Comparison of ENCODE assay signal across 15 cellular contexts in the genomic region with DNA sequence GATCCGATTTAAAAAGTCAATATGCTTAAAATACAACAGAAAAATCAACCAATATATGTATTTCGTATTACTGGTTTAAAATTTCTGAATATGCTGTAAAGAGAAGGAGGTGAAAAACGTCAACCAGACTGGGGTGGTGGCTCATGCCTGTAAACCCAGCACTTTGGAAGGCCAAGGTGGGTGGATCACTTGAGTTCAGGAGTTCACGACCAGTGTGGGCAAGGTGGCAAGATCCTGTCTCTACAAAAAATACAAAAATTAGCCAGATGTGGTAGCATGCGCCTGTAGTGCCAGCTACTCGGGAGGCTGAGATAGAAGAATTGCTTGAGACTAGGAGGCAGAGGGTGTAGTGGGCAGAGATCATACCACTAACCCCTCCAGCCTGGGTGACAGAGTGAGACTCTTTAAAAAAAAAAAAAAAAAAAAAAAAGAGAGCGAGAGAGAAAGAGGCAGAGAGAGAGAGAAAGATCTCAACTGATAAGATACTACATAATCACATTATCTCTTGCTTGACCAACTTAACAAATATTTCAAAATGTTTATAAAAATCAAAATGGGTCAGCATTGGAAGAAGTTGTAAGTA. TPM values are rescaled to one million over a fixed set of nuclear protein-coding genes. Genes with fewer than 3 reads are reported as not detected.
DNase-seq lines count a peak whose midpoint lies in the region; ATAC-seq and TF ChIP-seq lines count a peak whose summit lies in the region.
"Had no signal": no experiment of that assay in that cellular context is flagged by ENCODE, and none has a peak within 500 bp of the region (broad histone marks: within the 10 kb centered on the region; RNA-seq: fewer than 3 reads in every experiment).

No MANE protein-coding gene starts in this region.

- H3K27ac ChIP-seq in OCI-LY3 (ENCODE audit: low read length): no peak overlapping the region
- H3K27ac ChIP-seq: gastrocnemius medialis had no signal

- H3K4me1 Mint-ChIP-seq in activated CD8-positive, alpha-beta memory T cell treated with anti-CD3 and anti-CD28 coated beads, Interleukin-2, amount 10 ng/mL, durations not matched to agents 7 days and 5 days: peaks cover 72% of the 10 kb centered on the region
- peaks cover 90% of the 10 kb centered on the region for H3K4me1 Mint-ChIP-seq in activated naive CD8-positive, alpha-beta T cell treated with anti-CD3 and anti-CD28 coated beads, Interleukin-2, amount 50 U/mL, for 24 hours

- no peak for TF ChIP-seq CTCF in OCI-LY3 (IDR thresholded peaks at IDR 0.05; ENCODE audit: low read depth, low read length)

- H4K20me1 ChIP-seq in OCI-LY3 (ENCODE audit: insufficient read depth, low read length): peaks cover 92% of the 10 kb centered on the region

- H3K9me3 Mint-ChIP-seq in activated CD8-positive, alpha-beta memory T cell treated with anti-CD3 and anti-CD28 coated beads, Interleukin-2, amount 10 ng/mL, durations not matched to agents 7 days and 5 days (ENCODE audit: low read depth): no peaks in the 10 kb centered on the region
- H3K9me3 Mint-ChIP-seq in activated naive CD8-positive, alpha-beta T cell treated with anti-CD3 and anti-CD28 coated beads, Interleukin-2, amount 50 U/mL, for 24 hours: no peaks in the 10 kb centered on the region

- CTCF ChIA-PET in activated CD8-positive, alpha-beta memory T cell treated with anti-CD3 and anti-CD28 coated beads, Interleukin-2, amount 10 ng/mL, durations not matched to agents 7 days and 5 days (lab: Charles Lee): interaction anchor here (0.5 to 2.5 kb wide), 4 partner anchors 8 to 85 kb away, joined by 3 to 13 read pairs (median 4); no protein-coding TSS in a partner anchor

- H3K4me3 Mint-ChIP-seq in activated CD8-positive, alpha-beta memory T cell treated with anti-CD3 and anti-CD28 coated beads, Interleukin-2, amount 10 ng/mL, durations not matched to agents 7 days and 5 days: no peak overlapping the region
- peak overlapping the region; percentile 13 for H3K4me3 Mint-ChIP-seq in activated naive CD8-positive, alpha-beta T cell treated with anti-CD3 and anti-CD28 coated beads, Interleukin-2, amount 50 U/mL, for 24 hours

- H3K4me2 ChIP-seq in OCI-LY3 (ENCODE audit: low read length): peak overlapping the region; percentile 18; the same call in 1 of the 2 replicates

- H3K27me3 ChIP-seq in OCI-LY3 (ENCODE audit: low read depth, low read length): no peaks in the 10 kb centered on the region
- H3K27me3 ChIP-seq: gastrocnemius medialis had no signal

- no peak overlapping the region for H2AFZ ChIP-seq in OCI-LY3 (ENCODE audit: low read depth, low read length)

- no peak overlapping the region for H3K9ac ChIP-seq in OCI-LY3 (ENCODE audit: low read length)

- peaks cover 92% of the 10 kb centered on the region for H3K79me2 ChIP-seq in OCI-LY3 (ENCODE audit: low read length)

- peaks cover 52% of the 10 kb centered on the region for H3K4me1 ChIP-seq in OCI-LY3 (ENCODE audit: low read length)

- no peaks in the 10 kb centered on the region for H3K36me3 ChIP-seq in OCI-LY3 (replicated peaks; ENCODE audit: low read depth, low read length)
- H3K36me3 ChIP-seq: gastrocnemius medialis had no signal

- DNase-seq in activated CD8-positive, alpha-beta memory T cell treated with anti-CD3 and anti-CD28 coated beads, Interleukin-2, amount 10 ng/mL, durations not matched to agents 7 days and 5 days: no peak
- no peak for DNase-seq in activated CD8-positive, alpha-beta memory T cell treated with anti-CD3 and anti-CD28 coated beads, Interleukin-2, amount 50 U/mL, for 48 hours
- peak; percentile 50 for DNase-seq in activated naive CD8-positive, alpha-beta T cell treated with anti-CD3 and anti-CD28 coated beads, Interleukin-2, amount 50 U/mL, for 24 hours
- peak; percentile 51 for DNase-seq in stimulated activated CD8-positive, alpha-beta memory T cell treated with anti-CD3 and anti-CD28 coated beads, Interleukin-4, amount 100 ng/mL, for 48 hours
- DNase-seq in NCI-H1436 treated with DMSO at 0.1 percent for 48 hours (lab: John Stamatoyannopoulos, UW): no peak
- DNase-seq: anterior cingulate cortex, Caco-2, gastrocnemius medialis, H7, IMR-90, midbrain, NCI-H1105 had no signal

- ATAC-seq in activated CD8-positive, alpha-beta memory T cell treated with anti-CD3 and anti-CD28 coated beads, Interleukin-2, amount 10 ng/mL, durations not matched to agents 7 days and 5 days: no peak
- ATAC-seq in activated naive CD8-positive, alpha-beta T cell treated with anti-CD3 and anti-CD28 coated beads, Interleukin-2, amount 50 U/mL, for 24 hours: peak; percentile 41
- ATAC-seq in activated CD4-positive, CD25-positive, alpha-beta regulatory T cell treated with anti-CD3 and anti-CD28 coated beads, Interleukin-2, amount 50 U/mL, for 24 hours: no peak
- no peak for ATAC-seq in GM18870 (IDR thresholded peaks at IDR 0.05; ENCODE audit: unreplicated experiment)
- ATAC-seq: gastrocnemius medialis had no signal

- H3K4me3 ChIP-seq in OCI-LY3 (ENCODE audit: low read length): no peak overlapping the region
- H3K4me3 ChIP-seq: gastrocnemius medialis had no signal

- no peaks in the 10 kb centered on the region for H3K27me3 Mint-ChIP-seq in activated CD8-positive, alpha-beta memory T cell treated with anti-CD3 and anti-CD28 coated beads, Interleukin-2, amount 10 ng/mL, durations not matched to agents 7 days and 5 days
- no peaks in the 10 kb centered on the region for H3K27me3 Mint-ChIP-seq in activated naive CD8-positive, alpha-beta T cell treated with anti-CD3 and anti-CD28 coated beads, Interleukin-2, amount 50 U/mL, for 24 hours

- H3K36me3 Mint-ChIP-seq in activated CD8-positive, alpha-beta memory T cell treated with anti-CD3 and anti-CD28 coated beads, Interleukin-2, amount 10 ng/mL, durations not matched to agents 7 days and 5 days: peaks cover 33% of the 10 kb centered on the region
- peaks cover 24% of the 10 kb centered on the region for H3K36me3 Mint-ChIP-seq in activated naive CD8-positive, alpha-beta T cell treated with anti-CD3 and anti-CD28 coated beads, Interleukin-2, amount 50 U/mL, for 24 hours (ENCODE audit: low read depth)

- H3K27ac Mint-ChIP-seq in activated CD8-positive, alpha-beta memory T cell treated with anti-CD3 and anti-CD28 coated beads, Interleukin-2, amount 10 ng/mL, durations not matched to agents 7 days and 5 days: peak overlapping the region; percentile 60
- peak overlapping the region; percentile 68 for H3K27ac Mint-ChIP-seq in activated naive CD8-positive, alpha-beta T cell treated with anti-CD3 and anti-CD28 coated beads, Interleukin-2, amount 50 U/mL, for 24 hours

- H3K9me3 ChIP-seq in OCI-LY3 (ENCODE audit: insufficient read depth, low read length): no peaks in the 10 kb centered on the region
- H3K9me3 ChIP-seq: Caco-2, gastrocnemius medialis had no signal

RNA-seq across cellular contexts. Expression of a gene that starts 46.0 kb away (rescaled TPM):
- 100 to 1,000 TPM in 1 of 2 experiments, 10 to 100 TPM in 1; 85.7 to 132 TPM for total RNA-seq in activated CD8-positive, alpha-beta memory T cell treated with anti-CD3 and anti-CD28 coated beads, Interleukin-2, amount 10 ng/mL, durations not matched to agents 7 days and 5 days

Comparison
In these comparisons a context has a peak if more than half of its experiments do, and no peak if none do; other contexts are left out.
1. DNase-seq: peak in activated naive CD8-positive, alpha-beta T cell treated with anti-CD3 and anti-CD28 coated beads, Interleukin-2, amount 50 U/mL, for 24 hours (single experiment) and stimulated activated CD8-positive, alpha-beta memory T cell treated with anti-CD3 and anti-CD28 coated beads, Interleukin-4, amount 100 ng/mL, for 48 hours (single experiment); none in activated CD8-positive, alpha-beta memory T cell treated with anti-CD3 and anti-CD28 coated beads, Interleukin-2, amount 10 ng/mL, durations not matched to agents 7 days and 5 days (single experiment), activated CD8-positive, alpha-beta memory T cell treated with anti-CD3 and anti-CD28 coated beads, Interleukin-2, amount 50 U/mL, for 48 hours (single experiment) and NCI-H1436 treated with DMSO at 0.1 percent for 48 hours (single experiment).